ENCODE assay signal across 8 cellular contexts in genomic region chr9:2017209-2017458, GRCh38. TPM values are rescaled to one million over a fixed set of nuclear protein-coding genes. Genes with fewer than 3 reads are reported as not detected.
A peak's percentile ranks its signal among the peaks of the same experiment; 100 is the strongest.
DNase-seq lines count a peak whose midpoint lies in the region; ATAC-seq, FAIRE-seq and TF ChIP-seq lines count a peak whose summit lies in the region.

No MANE protein-coding gene starts in this region.

- H3K9me3 ChIP-seq in OCI-LY1 (ENCODE audit: low read length), result no peaks in the 10 kb centered on the region
- no peaks in the 10 kb centered on the region for H3K9me3 ChIP-seq in H1 (ENCODE audit: insufficient read depth in 2 of 2, low read depth in 1 of 2, low read length in 1 of 2)

- H3K9ac ChIP-seq in OCI-LY1 (ENCODE audit: low read length), result peak overlapping the region; percentile 75
- peak overlapping the region in 1 of 4 experiments; percentile 11; a peak in 1 of 7 replicates for H3K9ac ChIP-seq in H1 (replicated peaks in 1 of 4; ENCODE audit: extremely low read depth in 1 of 4, low read depth in 3 of 4, low read length in 3 of 4)

- H4K91ac ChIP-seq in H1 (replicated peaks; ENCODE audit: insufficient read length, low read length), result peak overlapping the region; percentile 90

- no peaks in the 10 kb centered on the region; the same call in 1 of the 2 replicates for H3F3A ChIP-seq in OCI-LY1 (ENCODE audit: insufficient read depth, low read length)

- H3K27me3 ChIP-seq in BJ (ENCODE audit: control insufficient read depth, insufficient read depth, low read length) (no peaks in the 10 kb centered on the region), OCI-LY1 (ENCODE audit: insufficient read depth, low read length) (no peaks in the 10 kb centered on the region), H1 (replicated peaks in 1 of 4; ENCODE audit: control insufficient read depth in 3 of 4, extremely low read depth in 1 of 4, insufficient read depth in 3 of 4, low read length in 3 of 4) (peaks cover 5 to 52% (median 43%) of the 10 kb centered on the region in 4 experiments)

- TF ChIP-seq CTCF in BJ (IDR thresholded peaks at IDR 0.05; ENCODE audit: insufficient read depth, low read depth, low read length) (no peak), OCI-LY1 (IDR thresholded peaks at IDR 0.05; ENCODE audit: low read length) (no peak), H1 (IDR thresholded peaks at IDR 0.05; ENCODE audit: control extremely low read depth in 1 of 3, insufficient read depth in 1 of 3, low read depth in 1 of 3, low read length in 3 of 3) (no peak), natural killer cell (IDR thresholded peaks at IDR 0.05) (no peak)

- H3K36me3 Mint-ChIP-seq in natural killer cell, result no peaks in the 10 kb centered on the region

- no peak for ATAC-seq in natural killer cell

- H3K4me3 ChIP-seq in BJ (ENCODE audit: low read depth, low read length), result peak overlapping the region; percentile 91
- peak overlapping the region; percentile 95 for H3K4me3 ChIP-seq in OCI-LY1 (ENCODE audit: low read depth, low read length, poor library complexity, severe bottlenecking)
- H3K4me3 ChIP-seq in H1 (ENCODE audit: extremely low read depth in 1 of 4, insufficient read depth in 2 of 4, low read depth in 3 of 4, low read length in 4 of 4), result peak overlapping the region; percentile 54 to 69 (median 69)

- H2BK12ac ChIP-seq in H1 (ENCODE audit: low read depth, low read length), result peak overlapping the region; percentile 0; the same call in 1 of the 2 replicates

- peaks cover 44 to 55% of the 10 kb centered on the region in 2 donors for H3K4me1 Mint-ChIP-seq in natural killer cell

- H2BK5ac ChIP-seq in H1 (ENCODE audit: low read depth, low read length), result peak overlapping the region; percentile 27; the same call in 1 of the 2 replicates

- H2BK15ac ChIP-seq in H1 (ENCODE audit: low read length), result no peak overlapping the region; the same call in 1 of the 2 replicates

- peak overlapping the region; percentile 63; the same call in 1 of the 2 replicates for H2BK20ac ChIP-seq in H1 (ENCODE audit: low read length)

- no peak overlapping the region for H2AK5ac ChIP-seq in H1 (ENCODE audit: low read depth, low read length)

- H3K27me3 Mint-ChIP-seq in natural killer cell (ENCODE audit: low read depth in 2 of 2), result peaks cover 0 to 3% of the 10 kb centered on the region in 2 donors

- H3K9me3 Mint-ChIP-seq in natural killer cell, result no peaks in the 10 kb centered on the region

- peaks cover 38% of the 10 kb centered on the region for H3K23me2 ChIP-seq in H1 (ENCODE audit: low read depth, low read length)

- no peak overlapping the region for H2BK120ac ChIP-seq in H1 (replicated peaks; ENCODE audit: low read depth, low read length)

- H2AFZ ChIP-seq in OCI-LY1 (ENCODE audit: low read length), result no peak overlapping the region
- H2AFZ ChIP-seq in H1 (ENCODE audit: low read length), result peak overlapping the region; percentile 62; the same call in 1 of the 2 replicates

- H3K4me3 Mint-ChIP-seq in natural killer cell, result peak overlapping the region; percentile 99

- no peak for TF ChIP-seq POLR2A in H1 (IDR thresholded peaks at IDR 0.05; ENCODE audit: control extremely low read depth in 1 of 2, low read depth in 2 of 2, low read length in 2 of 2)

- no peak overlapping the region for H3K4ac ChIP-seq in H1 (replicated peaks; ENCODE audit: insufficient read length, low read depth, low read length)

- CTCF ChIA-PET in BJ (lab: Yijun Ruan, JAX) (interaction anchor here (1.2 kb wide), 1 partner anchor 67 kb away, joined by 4 read pairs; no protein-coding TSS in a partner anchor), H1 (lab: Charles Lee; ENCODE audit: partially characterized antibody) (interaction anchor here (1.5 kb wide), 1 partner anchor 99 kb away, joined by 3 read pairs; no protein-coding TSS in a partner anchor)

- no peak for TF ChIP-seq EP300 in H1 (IDR thresholded peaks at IDR 0.05; ENCODE audit: borderline replicate concordance in 1 of 2, low read depth in 2 of 2, low read length in 2 of 2)

- H3K4me1 ChIP-seq in OCI-LY1 (ENCODE audit: insufficient read depth, low read length, severe bottlenecking) (peaks cover 22% of the 10 kb centered on the region), H1 (replicated peaks in 1 of 4; ENCODE audit: control insufficient read depth in 3 of 4, insufficient read depth in 4 of 4, low read length in 3 of 4) (peaks cover 5 to 11% (median 7%) of the 10 kb centered on the region in 4 experiments; a peak in 6 of 7 replicates)

- no peak overlapping the region for H3K14ac ChIP-seq in H1 (ENCODE audit: insufficient read length)

- H3K79me1 ChIP-seq in H1 (ENCODE audit: low read depth, low read length), result no peaks in the 10 kb centered on the region

- POLR2A ChIA-PET in BJ (lab: Charles Lee) (no interaction called here), H1 (lab: Charles Lee; ENCODE audit: partially characterized antibody) (interaction anchor here (0.9 to 2.2 kb wide), 6 partner anchors 15 to 793 kb away, joined by 3 to 5 read pairs (median 3); no protein-coding TSS in a partner anchor)

- no peak overlapping the region for H3K56ac ChIP-seq in H1 (replicated peaks; ENCODE audit: insufficient read length, low read depth, low read length)

- TF ChIP-seq RAD21 in H1 (IDR thresholded peaks at IDR 0.05 in 1 of 2, conservative IDR thresholded peaks at IDR 0.05 in 1 of 2; ENCODE audit: low read depth in 2 of 2, low read length in 2 of 2), result no peak

- H4K5ac ChIP-seq in H1 (ENCODE audit: insufficient read length, low read depth, low read length), result no peak overlapping the region

- peak overlapping the region; percentile 73 for H3K27ac ChIP-seq in OCI-LY1 (ENCODE audit: low read depth, low read length, poor library complexity, severe bottlenecking)
- H3K27ac ChIP-seq in H1 (ENCODE audit: low read depth, low read length), result no peak overlapping the region

- FAIRE-seq in H1 (lab: Jason Lieb, UNC) (no peak), GM19239 (lab: Jason Lieb, UNC) (no peak)

- H3K36me3 ChIP-seq in BJ (ENCODE audit: control insufficient read depth, insufficient read depth, low read length) (no peaks in the 10 kb centered on the region; the same call in 1 of the 2 replicates), OCI-LY1 (ENCODE audit: insufficient read depth, low read length) (no peaks in the 10 kb centered on the region), H1 (ENCODE audit: control insufficient read depth in 2 of 4, insufficient read depth in 4 of 4, low read length in 3 of 4) (no peaks in the 10 kb centered on the region)

- H3K27ac Mint-ChIP-seq in natural killer cell, result peak overlapping the region; percentile 97 to 99

- WGBS in H1 (ENCODE audit: extremely low coverage in 1 of 2, insufficient coverage in 1 of 2, insufficient read length in 1 of 2, insufficient replicate concordance in 2 of 2, low coverage in 1 of 2, low lambda C conversion rate in 2 of 2, missing lambda C conversion rate in 1 of 2), 2 experiments, result 0% methylated on average over 2 of the region's 21 CpGs; no CpG with 5 or more reads in 1 of the 2 experiments

- no peaks in the 10 kb centered on the region for H3K9me2 ChIP-seq in OCI-LY1 (ENCODE audit: low read depth, low read length)

- peaks cover 38% of the 10 kb centered on the region for H3K79me2 ChIP-seq in OCI-LY1 (ENCODE audit: insufficient read depth, low read length)
- no peaks in the 10 kb centered on the region for H3K79me2 ChIP-seq in H1 (ENCODE audit: control insufficient read depth in 1 of 2, insufficient read depth in 2 of 2, low read length in 2 of 2)

- DNase-seq in BJ (ENCODE audit: low read depth) (no peak), H1 (ENCODE audit: low read depth in 1 of 2, low spot score in 2 of 2) (no peak), natural killer cell (no peak), NCI-H526 treated with DMSO at 0.1 percent for 48 hours (lab: John Stamatoyannopoulos, UW) (no peak), SKM-1 (lab: John Stamatoyannopoulos, UW; ENCODE audit: unreplicated experiment) (no peak), GM19239 (ENCODE audit: insufficient read length, low spot score) (no peak), DMS114 treated with DMSO at 0.1 percent for 48 hours (lab: John Stamatoyannopoulos, UW; ENCODE audit: unreplicated experiment) (no peak)

- H4K20me1 ChIP-seq in OCI-LY1 (ENCODE audit: insufficient read depth, low read length) (0 out of 2 replicates have a peak, but pooled peaks cover 4% of the 10 kb centered on the region), H1 (replicated peaks in 1 of 2; ENCODE audit: control insufficient read depth in 1 of 2, insufficient read depth in 2 of 2, low read length in 2 of 2) (peaks cover 0 to 5% of the 10 kb centered on the region in 2 experiments)

- peak overlapping the region; percentile 25 for H3K18ac ChIP-seq in H1 (ENCODE audit: extremely low read depth, low read length)

- peak overlapping the region; percentile 11; the same call in 1 of the 2 replicates for H4K8ac ChIP-seq in H1 (ENCODE audit: extremely low read depth, insufficient read depth, low read length)

- peak overlapping the region; percentile 95 for H3K4me2 ChIP-seq in OCI-LY1 (ENCODE audit: low read length)
- peak overlapping the region; percentile 91 to 98 for H3K4me2 ChIP-seq in H1 (ENCODE audit: insufficient read depth in 1 of 2, low read depth in 2 of 2, low read length in 2 of 2)

- H3K23ac ChIP-seq in H1 (ENCODE audit: insufficient read length), result no peak overlapping the region

- intact Hi-C loops in natural killer cell (cut with micrococcal nuclease), result loop anchor here (5.0 to 10.0 kb wide), 3 partner anchors 138 to 1742 kb away; partner anchors contain the start of gene RFX3

TF ChIP-seq in H1, 55 proteins besides CTCF, POLR2A, EP300 and RAD21:
- peak; percentile 89 for TF ChIP-seq ASH2L (IDR thresholded peaks at IDR 0.05; ENCODE audit: low read length)
- no peak for TF ChIP-seq SP1 (IDR thresholded peaks at IDR 0.05; ENCODE audit: low read depth, low read length)
- peak; percentile 37 for TF ChIP-seq RNF2 (IDR thresholded peaks at IDR 0.05; ENCODE audit: borderline replicate concordance, low read depth, low read length, missing control alignments, poor library complexity, severe bottlenecking)
- TF ChIP-seq KDM4A (IDR thresholded peaks at IDR 0.05; ENCODE audit: low read depth, low read length, severe bottlenecking), result peak; percentile 56
TF ChIP-seq in H1: peak in this region for 3.

RNA-seq across cellular contexts. Expression of gene SMARCA2, which starts 2.0 kb away (rescaled TPM):
- polyA plus RNA-seq in BJ (2011; rRNA removed) (58.4 and 67.4 TPM in 2 replicates), H1 (2011; rRNA removed) (6.3 and 12.5 TPM in 2 replicates)
- 162 and 201 TPM in 2 replicates for polyA minus RNA-seq in BJ (2011; rRNA and poly(A)+ RNA removed)
- 21.7 and 22.3 TPM in 2 replicates for total RNA-seq in H1 (2021; fragmentation: NEBNext Ultra II Directional; extraction: Animal tissue kit (Norgen Biotek cat#: 25700))
- polyA plus RNA-seq in H1 (2011; cell fraction: cytosol; rRNA removed), result 11.2 TPM
- polyA plus RNA-seq in H1 (2011; cell fraction: nucleus; rRNA removed), result 19.0 TPM
- polyA plus RNA-seq in H1 (2012, experiment 1 of 2), result 6.6 to 11.1 TPM (median 7.8 TPM) in 4 replicates
- polyA plus RNA-seq in H1 (2012, experiment 2 of 2), result 0.94 TPM
- polyA plus RNA-seq in H1 (2013, experiment 1 of 2), result 6.7 TPM
- 6.6 TPM for polyA plus RNA-seq in H1 (2013, experiment 2 of 2)
- polyA minus RNA-seq in H1 (2011; rRNA and poly(A)+ RNA removed), result 18.7 and 32.7 TPM in 2 replicates
- polyA minus RNA-seq in H1 (2011; cell fraction: cytosol; rRNA and poly(A)+ RNA removed), result 20.0 TPM
- polyA minus RNA-seq in H1 (2011; cell fraction: nucleus; rRNA and poly(A)+ RNA removed), result 37.5 TPM
- 100 to 1,000 TPM; 303 to 324 (median 308) TPM for total RNA-seq in natural killer cell

Comparison
In these comparisons a context has a peak if more than half of its experiments do, and no peak if none do; other contexts are left out.
1. RNA of gene SMARCA2, which starts 2.0 kb away (total RNA-seq): 303 to 324 TPM in natural killer cell; 21.7 to 22.3 TPM in H1; every median in the first group is over 10 times any median in the second.
2. Peak in every context shown above with its lines, with median percentiles within 50 percentile points of each other: H3K4me3 ChIP-seq.